ENCODE assay signal across 9 cellular contexts in the genomic region with DNA sequence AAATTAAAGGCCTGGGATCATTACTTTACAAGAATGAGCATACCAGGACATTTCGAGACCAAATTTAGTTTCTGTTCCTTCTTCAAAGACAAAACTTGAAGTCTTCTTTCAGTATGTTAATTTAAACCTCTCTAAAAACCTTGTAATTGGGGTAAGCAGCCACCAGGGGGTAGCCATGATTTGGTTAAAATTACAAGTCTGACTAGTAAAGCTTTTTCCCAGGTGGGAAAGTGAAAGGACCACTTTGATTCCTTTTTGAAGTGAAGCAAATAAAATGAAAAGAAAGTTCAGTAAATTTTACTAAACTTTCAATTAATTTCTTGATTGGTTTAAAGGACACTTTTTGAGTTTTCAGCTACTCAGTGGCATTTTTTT.
A peak's percentile ranks its signal among the peaks of the same experiment; 100 is the strongest.
DNase-seq lines count a peak whose midpoint lies in the region; ATAC-seq and TF ChIP-seq lines count a peak whose summit lies in the region.
"Had no signal": no experiment of that assay in that cellular context is flagged by ENCODE, and none has a peak within 500 bp of the region (broad histone marks: within the 10 kb centered on the region; RNA-seq: fewer than 3 reads in every experiment).

No MANE protein-coding gene starts in this region.

- no peaks in the 10 kb centered on the region for H3K27me3 ChIP-seq in AG04450 (ENCODE audit: control insufficient read depth, insufficient read depth, low read length)

- H3K27ac Mint-ChIP-seq in osteocyte (ENCODE audit: unreplicated experiment): no peak overlapping the region

- DNase-seq in AG04450 (ENCODE audit: low read depth, low spot score): no peak
- peak; percentile 74 for DNase-seq in NOMO-1 treated with DMSO at 0.1 percent for 48 hours (lab: John Stamatoyannopoulos, UW; ENCODE audit: unreplicated experiment)
- peak; percentile 22 for DNase-seq in iPS DF 4.7 (ENCODE audit: extremely low read depth, low spot score)
- DNase-seq in hypothalamus (lab: John Stamatoyannopoulos, UW): no peak
- no peak for DNase-seq in NCI-H1417 (lab: John Stamatoyannopoulos, UW)
- DNase-seq in osteocyte (ENCODE audit: extremely low spot score, unreplicated experiment): no peak

- ATAC-seq in GM18508 (IDR thresholded peaks at IDR 0.05; ENCODE audit: insufficient read depth, unreplicated experiment): peak; percentile 94
- peak; percentile 94 for ATAC-seq in HG02852 (IDR thresholded peaks at IDR 0.05; ENCODE audit: unreplicated experiment)

- no peaks in the 10 kb centered on the region for H3K9me3 ChIP-seq in AG04450 (ENCODE audit: control insufficient read depth, insufficient read depth, low read length)

- H3K4me3 Mint-ChIP-seq in osteocyte (ENCODE audit: unreplicated experiment): no peak overlapping the region
- H3K4me3 Mint-ChIP-seq: central memory CD8-positive, alpha-beta T cell had no signal

- H3K4me3 ChIP-seq in AG04450 (ENCODE audit: low read depth, low read length): no peak overlapping the region

- H3K36me3 Mint-ChIP-seq in osteocyte (ENCODE audit: unreplicated experiment): no peaks in the 10 kb centered on the region

- H3K27me3 Mint-ChIP-seq in osteocyte (ENCODE audit: unreplicated experiment): no peaks in the 10 kb centered on the region
- H3K27me3 Mint-ChIP-seq: central memory CD8-positive, alpha-beta T cell had no signal

- no peak overlapping the region for H3K27ac ChIP-seq in AG04450 (ENCODE audit: low read depth, low read length)

- TF ChIP-seq CTCF in AG04450 (IDR thresholded peaks at IDR 0.05; ENCODE audit: low read depth, low read length) (peak; percentile 27), osteocyte (IDR thresholded peaks at IDR 0.05) (no peak)

- no peaks in the 10 kb centered on the region for H3K9me3 Mint-ChIP-seq in osteocyte (ENCODE audit: unreplicated experiment)
- H3K9me3 Mint-ChIP-seq: central memory CD8-positive, alpha-beta T cell had no signal

- POLR2A ChIA-PET in AG04450 (lab: Yijun Ruan, JAX): no interaction called here

- H3K4me1 Mint-ChIP-seq in osteocyte (ENCODE audit: unreplicated experiment): no peaks in the 10 kb centered on the region
- H3K4me1 Mint-ChIP-seq: central memory CD8-positive, alpha-beta T cell had no signal

- CTCF ChIA-PET in AG04450 (lab: Charles Lee): interaction anchor here (1.1 to 3.8 kb wide), 4 partner anchors 28 to 509 kb away, joined by 3 to 29 read pairs (median 8); no protein-coding TSS in a partner anchor

Comparison
In these comparisons a context has a peak if more than half of its experiments do, and no peak if none do; other contexts are left out.
1. DNase-seq: peak in NOMO-1 treated with DMSO at 0.1 percent for 48 hours (single experiment) and iPS DF 4.7 (single experiment); none in AG04450 (single experiment), hypothalamus (0 of 51), NCI-H1417 (0 of 3) and osteocyte (single experiment).